In genomic region chr2:39094717-39095363, GRCh38 we compare ENCODE assay signal across 8 cellular contexts. TPM values are rescaled to one million over a fixed set of nuclear protein-coding genes. Genes with fewer than 3 reads are reported as not detected.
DNase-seq lines count a peak whose midpoint lies in the region; ATAC-seq and TF ChIP-seq lines count a peak whose summit lies in the region.

No MANE protein-coding gene starts in this region.

- H3K27me3 ChIP-seq in KMS-11 (ENCODE audit: insufficient read depth, low read depth) (no peaks in the 10 kb centered on the region), adrenal gland (no peaks in the 10 kb centered on the region), gastroesophageal sphincter (no peaks in the 10 kb centered on the region)

- H3K27ac ChIP-seq in KMS-11 (peak overlapping the region; percentile 91), adrenal gland (no peak overlapping the region), gastroesophageal sphincter (no peak overlapping the region)

- H3K36me3 ChIP-seq in KMS-11 (ENCODE audit: insufficient read depth) (no peaks in the 10 kb centered on the region), adrenal gland (replicated peaks in 1 of 2) (no peaks in the 10 kb centered on the region), gastroesophageal sphincter (no peaks in the 10 kb centered on the region)

- peaks cover 83% of the 10 kb centered on the region for H3K79me2 ChIP-seq in KMS-11 (ENCODE audit: insufficient read depth, low read depth)

- H3K27me3 Mint-ChIP-seq in immature natural killer cell (ENCODE audit: low read depth in 3 of 3) = peaks cover 0 to 2% (median 0%) of the 10 kb centered on the region in 3 donors

- DNase-seq in immature natural killer cell (no peak), adrenal gland (no peak), DMS153 (lab: John Stamatoyannopoulos, UW) (no peak), NCI-H510A treated with DMSO at 0.1 percent for 48 hours (lab: John Stamatoyannopoulos, UW) (no peak)

- no peak overlapping the region for H3K4me3 ChIP-seq in KMS-11 (IDR thresholded peaks at IDR 0.05; ENCODE audit: insufficient read depth, low read depth, low read length)
- no peak overlapping the region for H3K4me3 ChIP-seq in adrenal gland
- H3K4me3 ChIP-seq in gastroesophageal sphincter = no peak overlapping the region

- intact Hi-C loops in adrenal gland (cut with DNase I) = no loop called here

- ATAC-seq in GM18499 (IDR thresholded peaks at IDR 0.05; ENCODE audit: insufficient read depth, unreplicated experiment) = peak; percentile 69
- ATAC-seq in GM21825 (IDR thresholded peaks at IDR 0.05; ENCODE audit: unreplicated experiment) = peak; percentile 89
- no peak for ATAC-seq in gastroesophageal sphincter

- no peak for TF ChIP-seq EP300 in gastroesophageal sphincter (IDR thresholded peaks at IDR 0.05)

- no peak for TF ChIP-seq CTCF in KMS-11 (conservative IDR thresholded peaks at IDR 0.05; ENCODE audit: low read depth, low read length)
- no peak for TF ChIP-seq CTCF in adrenal gland (IDR thresholded peaks at IDR 0.05)
- TF ChIP-seq CTCF in gastroesophageal sphincter (IDR thresholded peaks at IDR 0.05) = no peak

- no peaks in the 10 kb centered on the region for H4K20me1 ChIP-seq in KMS-11 (ENCODE audit: insufficient read depth)

- H3K4me1 ChIP-seq in KMS-11 (ENCODE audit: low read depth, poor library complexity, severe bottlenecking) = peaks cover 87% of the 10 kb centered on the region
- peaks cover 0 to 15% of the 10 kb centered on the region in 2 donors for H3K4me1 ChIP-seq in adrenal gland (replicated peaks in 1 of 2)
- peaks cover 0 to 66% (median 6%) of the 10 kb centered on the region in 3 donors for H3K4me1 ChIP-seq in gastroesophageal sphincter

- H3K4me1 Mint-ChIP-seq in immature natural killer cell = peaks cover 57 to 79% of the 10 kb centered on the region in 2 donors

- H2AFZ ChIP-seq in KMS-11 (ENCODE audit: low read depth) = no peak overlapping the region

- H3K9me3 Mint-ChIP-seq in immature natural killer cell = no peaks in the 10 kb centered on the region

- 56 to 75% (median 65%) methylated on average over 1 of the region's 1 CpG for WGBS in adrenal gland, 4 donors
- WGBS in gastroesophageal sphincter (ENCODE audit: low coverage in 1 of 2), 2 donors = 30 to 38% methylated on average over 1 of the region's 1 CpG

- H3K4me3 Mint-ChIP-seq in immature natural killer cell = peak overlapping the region in 2 of 5 donors; percentile 26 to 31

- H3K36me3 Mint-ChIP-seq in immature natural killer cell = peaks cover 0 to 4% (median 0%) of the 10 kb centered on the region in 3 donors

- H3K9me3 ChIP-seq in adrenal gland (replicated peaks in 1 of 3) (no peaks in the 10 kb centered on the region), gastroesophageal sphincter (no peaks in the 10 kb centered on the region)

- peak overlapping the region in 5 of 6 donors; percentile 36 to 81 (median 68) for H3K27ac Mint-ChIP-seq in immature natural killer cell

- peak overlapping the region; percentile 86 for H3K4me2 ChIP-seq in KMS-11

- H3K9ac ChIP-seq in KMS-11 = peak overlapping the region; percentile 46; the same call in 1 of the 2 replicates

- TF ChIP-seq POLR2A in adrenal gland (IDR thresholded peaks at IDR 0.05) = no peak
- no peak for TF ChIP-seq POLR2A in gastroesophageal sphincter (IDR thresholded peaks at IDR 0.05)

RNA-seq across cellular contexts. Expression of gene SOS1, which starts 26.0 kb away (rescaled TPM):
- polyA plus RNA-seq in immature natural killer cell (10 to 100 TPM in 1 of 3 donors, 1 to 10 TPM in 2; 3.6 to 12.8 (median 8.2) TPM), adrenal gland (10 to 100 TPM in 1 of 3 donors, 1 to 10 TPM in 2; 6.4 to 30.1 (median 6.5) TPM)
- total RNA-seq in adrenal gland (10 to 100 TPM; 13.3 to 42.0 (median 26.9) TPM), gastroesophageal sphincter (10 to 100 TPM; 48.6 to 64.2 (median 58.6) TPM)
